Comparison of ENCODE assay signal across 16 cellular contexts in genomic region chr4:128528177-128528576, GRCh38.
A peak's percentile ranks its signal among the peaks of the same experiment; 100 is the strongest.
DNase-seq lines count a peak whose midpoint lies in the region; ATAC-seq and TF ChIP-seq lines count a peak whose summit lies in the region.
"Had no signal": no experiment of that assay in that cellular context is flagged by ENCODE, and none has a peak within 500 bp of the region (broad histone marks: within the 10 kb centered on the region; RNA-seq: fewer than 3 reads in every experiment).

No MANE protein-coding gene starts in this region.

- H3K36me3 Mint-ChIP-seq in H9 (ENCODE audit: insufficient read depth in 1 of 3, low read depth in 3 of 3) = no peaks in the 10 kb centered on the region
- H3K36me3 Mint-ChIP-seq in WTC11 = no peaks in the 10 kb centered on the region

- H4K20me1 ChIP-seq in H9 (ENCODE audit: control insufficient read depth, insufficient read depth, insufficient read length) (no peaks in the 10 kb centered on the region), smooth muscle cell (ENCODE audit: low read depth) (no peaks in the 10 kb centered on the region)

- H4K91ac ChIP-seq in H9 (ENCODE audit: insufficient read length, low read depth, low read length) = no peak overlapping the region

- H3K36me3 ChIP-seq in lower lobe of right lung (no peaks in the 10 kb centered on the region), smooth muscle cell (ENCODE audit: low read depth) (no peaks in the 10 kb centered on the region)

- peak overlapping the region; percentile 97 for H2BK12ac ChIP-seq in H9 (ENCODE audit: insufficient read length, low read depth, low read length)

- no peak overlapping the region for H3K9ac ChIP-seq in H9 (ENCODE audit: extremely low read depth, insufficient read length, low read length)
- H3K9ac ChIP-seq in smooth muscle cell (ENCODE audit: low read depth) = peak overlapping the region; percentile 63
- H3K9ac ChIP-seq: KMS-11 had no signal

- H3K79me1 ChIP-seq in H9 (ENCODE audit: insufficient read depth, low read depth, low read length, poor library complexity, severe bottlenecking) = no peaks in the 10 kb centered on the region

- no peak overlapping the region for H2AFZ ChIP-seq in H9 (ENCODE audit: low read length)
- H2AFZ ChIP-seq in smooth muscle cell (ENCODE audit: low read depth) = peak overlapping the region; percentile 42

- H3K27ac ChIP-seq in H9 (ENCODE audit: insufficient read length, low read depth, low read length) (no peak overlapping the region), lower lobe of right lung (peak overlapping the region; percentile 71), smooth muscle cell (ENCODE audit: low read depth) (peak overlapping the region; percentile 94)
- H3K27ac ChIP-seq: KMS-11 had no signal

- ATAC-seq in WTC11 (no peak), lower lobe of right lung (peak in 1 of 2 donors; percentile 20), GM18909 (IDR thresholded peaks at IDR 0.05; ENCODE audit: poor library complexity, unreplicated experiment) (no peak)
- ATAC-seq: body of pancreas had no signal

- H3K9me3 ChIP-seq in H9 (ENCODE audit: control insufficient read depth, low read depth, low read length) (no peaks in the 10 kb centered on the region), lower lobe of right lung (no peaks in the 10 kb centered on the region), smooth muscle cell (replicated peaks; ENCODE audit: low read depth) (no peaks in the 10 kb centered on the region)
- H3K9me3 ChIP-seq: body of pancreas had no signal

- no peak for TF ChIP-seq CTCF in H9 (conservative IDR thresholded peaks at IDR 0.05)
- no peak for TF ChIP-seq CTCF in WTC11 (IDR thresholded peaks at IDR 0.05)
- TF ChIP-seq CTCF in lower lobe of right lung (IDR thresholded peaks at IDR 0.05) = no peak
- no peak for TF ChIP-seq CTCF in smooth muscle cell (IDR thresholded peaks at IDR 0.05; ENCODE audit: borderline replicate concordance, insufficient read depth, poor library complexity, severe bottlenecking)
- no peak for TF ChIP-seq CTCF in lower leg skin (IDR thresholded peaks at IDR 0.05)

- POLR2A ChIA-PET in WTC11 (lab: Charles Lee) = interaction anchor here (1.4 kb wide), 1 partner anchor 11 kb away, joined by 4 read pairs; no protein-coding TSS in a partner anchor

- DNase-seq in H9 (no peak), WTC11 (ENCODE audit: low spot score) (no peak), lower lobe of right lung (no peak), smooth muscle cell (lab: John Stamatoyannopoulos, UW; ENCODE audit: unreplicated experiment) (no peak), posterior cingulate gyrus (no peak), lower leg skin (ENCODE audit: low spot score in 2 of 2) (no peak)
- DNase-seq in activated CD4-positive, alpha-beta T cell treated with anti-CD3 and anti-CD28 coated beads, Interleukin-2, amount 50 U/mL, for 1 hour = no peak
- DNase-seq: activated gamma-delta T cell treated with Interleukin-2 at 50 U/mL for 16 hours; AML-193; body of pancreas; effector memory CD4-positive, alpha-beta T cell; GOT3; NCI-H1105 treated with DMSO at 0.1 percent for 48 hours; stimulated activated CD4-positive, alpha-beta T cell treated with anti-CD3 and anti-CD28 coated beads, Interleukin-2, amount 100 ng/mL, for 48 hours had no signal

- H4K5ac ChIP-seq in H9 (ENCODE audit: insufficient read length, low read depth, low read length) = no peak overlapping the region

- H2BK5ac ChIP-seq in H9 (ENCODE audit: insufficient read length, low read length) = no peak overlapping the region

- no peak overlapping the region for H3K14ac ChIP-seq in H9 (ENCODE audit: insufficient read depth, low read length)

- H3K27me3 Mint-ChIP-seq in H9 (ENCODE audit: low read depth) = no peaks in the 10 kb centered on the region
- H3K27me3 Mint-ChIP-seq in WTC11 (ENCODE audit: low read depth) = no peaks in the 10 kb centered on the region

- no peak overlapping the region for H3K4me3 ChIP-seq in lower lobe of right lung
- H3K4me3 ChIP-seq in smooth muscle cell = no peak overlapping the region
- H3K4me3 ChIP-seq in lower leg skin (ENCODE audit: low read depth, poor library complexity, severe bottlenecking) = no peak overlapping the region
- H3K4me3 ChIP-seq: body of pancreas had no signal

- H3K4me1 Mint-ChIP-seq in H9 (peaks cover 29 to 31% of the 10 kb centered on the region in 2 experiments), WTC11 (peaks cover 32% of the 10 kb centered on the region)

- intact Hi-C loops in lower lobe of right lung (cut with DNase I) = no loop called here
- intact Hi-C loops in posterior cingulate gyrus (cut with DNase I) = no loop called here
- intact Hi-C loops in lower leg skin (cut with DNase I; ENCODE audit: low total_unique reads) = no loop called here

- H3K27me3 ChIP-seq in H9 (ENCODE audit: insufficient read depth, low read length) (no peaks in the 10 kb centered on the region), lower lobe of right lung (ENCODE audit: low read depth) (no peaks in the 10 kb centered on the region), smooth muscle cell (ENCODE audit: low read depth) (no peaks in the 10 kb centered on the region)
- H3K27me3 ChIP-seq: body of pancreas had no signal

- H2AK5ac ChIP-seq in H9 (ENCODE audit: insufficient read length, low read length) = no peak overlapping the region

- H3K23me2 ChIP-seq in H9 (ENCODE audit: insufficient read length, low read depth, low read length, poor library complexity, severe bottlenecking) = no peaks in the 10 kb centered on the region

- H3K79me2 ChIP-seq in H9 (ENCODE audit: insufficient read depth, low read length) (no peaks in the 10 kb centered on the region), smooth muscle cell (ENCODE audit: low read depth) (no peaks in the 10 kb centered on the region)

- H2BK20ac ChIP-seq in H9 (ENCODE audit: low read depth, low read length, poor library complexity, severe bottlenecking) = no peak overlapping the region

- H3K23ac ChIP-seq in H9 (ENCODE audit: insufficient read length, low read depth, low read length) = no peak overlapping the region

- TF ChIP-seq POLR2A in lower leg skin (IDR thresholded peaks at IDR 0.05) = no peak

- H3K18ac ChIP-seq in H9 (ENCODE audit: insufficient read length, low read depth, low read length) = no peak overlapping the region

- H3K4me1 ChIP-seq in H9 (ENCODE audit: insufficient read depth, low read length) (peaks cover 6% of the 10 kb centered on the region; the same call in 1 of the 2 replicates), lower lobe of right lung (peaks cover 18% of the 10 kb centered on the region), smooth muscle cell (ENCODE audit: low read depth) (peaks cover 33% of the 10 kb centered on the region)

- no peak overlapping the region for H2BK120ac ChIP-seq in H9 (ENCODE audit: low read depth, low read length, poor library complexity, severe bottlenecking)

- H3K27ac Mint-ChIP-seq in H9 = peak overlapping the region in 1 of 3 experiments; percentile 96; a peak in 1 of 7 replicates
- peak overlapping the region; percentile 53; the same call in 1 of the 2 replicates for H3K27ac Mint-ChIP-seq in WTC11

- H3K4ac ChIP-seq in H9 (ENCODE audit: low read depth, low read length) = no peak overlapping the region

- H3K56ac ChIP-seq in H9 (ENCODE audit: insufficient read length, low read depth, low read length) = no peak overlapping the region

- H4K8ac ChIP-seq in H9 (replicated peaks; ENCODE audit: insufficient read length, low read depth, low read length) = no peak overlapping the region

- peak overlapping the region; percentile 72 for H3T11ph ChIP-seq in H9 (ENCODE audit: low read length)

- H3K9me3 Mint-ChIP-seq in H9 (no peaks in the 10 kb centered on the region), WTC11 (no peaks in the 10 kb centered on the region)

- H3K4me3 Mint-ChIP-seq in H9 (no peak overlapping the region), WTC11 (no peak overlapping the region)

- CTCF ChIA-PET in WTC11 (lab: Charles Lee) = interaction anchor here (0.5 to 2.0 kb wide), 3 partner anchors 56 to 146 kb away, joined by 3 to 5 read pairs (median 4); no protein-coding TSS in a partner anchor

- H3F3A ChIP-seq in smooth muscle cell (ENCODE audit: low read depth) = peaks cover 18% of the 10 kb centered on the region

- no peak overlapping the region for H2BK15ac ChIP-seq in H9 (ENCODE audit: low read depth, low read length)

- H3K4me2 ChIP-seq in H9 (ENCODE audit: insufficient read depth, insufficient read length, low read length) (no peak overlapping the region), smooth muscle cell (peak overlapping the region; percentile 75)
- H3K4me2 ChIP-seq: KMS-11 had no signal

- WGBS in H9 (ENCODE audit: extremely low coverage, insufficient read length, low lambda C conversion rate) = no CpG with 5 or more reads among the region's 2 CpGs
- 42% methylated on average over 2 of the region's 2 CpGs for WGBS in smooth muscle cell (ENCODE audit: low lambda C conversion rate)
- WGBS in lower leg skin, 2 donors = 44 to 59% methylated on average over 2 of the region's 2 CpGs

TF ChIP-seq in WTC11, 78 proteins besides CTCF, POLR2A, EP300 and RAD21 (continues in another document):
- TF ChIP-seq CBFB (CRISPR knock-in tag; IDR thresholded peaks at IDR 0.05; ENCODE audit: low read depth) = no peak
- TF ChIP-seq, protein P1, sequence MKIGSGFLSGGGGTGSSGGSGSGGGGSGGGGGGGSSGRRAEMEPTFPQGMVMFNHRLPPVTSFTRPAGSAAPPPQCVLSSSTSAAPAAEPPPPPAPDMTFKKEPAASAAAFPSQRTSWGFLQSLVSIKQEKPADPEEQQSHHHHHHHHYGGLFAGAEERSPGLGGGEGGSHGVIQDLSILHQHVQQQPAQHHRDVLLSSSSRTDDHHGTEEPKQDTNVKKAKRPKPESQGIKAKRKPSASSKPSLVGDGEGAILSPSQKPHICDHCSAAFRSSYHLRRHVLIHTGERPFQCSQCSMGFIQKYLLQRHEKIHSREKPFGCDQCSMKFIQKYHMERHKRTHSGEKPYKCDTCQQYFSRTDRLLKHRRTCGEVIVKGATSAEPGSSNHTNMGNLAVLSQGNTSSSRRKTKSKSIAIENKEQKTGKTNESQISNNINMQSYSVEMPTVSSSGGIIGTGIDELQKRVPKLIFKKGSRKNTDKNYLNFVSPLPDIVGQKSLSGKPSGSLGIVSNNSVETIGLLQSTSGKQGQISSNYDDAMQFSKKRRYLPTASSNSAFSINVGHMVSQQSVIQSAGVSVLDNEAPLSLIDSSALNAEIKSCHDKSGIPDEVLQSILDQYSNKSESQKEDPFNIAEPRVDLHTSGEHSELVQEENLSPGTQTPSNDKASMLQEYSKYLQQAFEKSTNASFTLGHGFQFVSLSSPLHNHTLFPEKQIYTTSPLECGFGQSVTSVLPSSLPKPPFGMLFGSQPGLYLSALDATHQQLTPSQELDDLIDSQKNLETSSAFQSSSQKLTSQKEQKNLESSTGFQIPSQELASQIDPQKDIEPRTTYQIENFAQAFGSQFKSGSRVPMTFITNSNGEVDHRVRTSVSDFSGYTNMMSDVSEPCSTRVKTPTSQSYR (CRISPR knock-in tag; IDR thresholded peaks at IDR 0.05) = no peak
